8 cellular contexts compared by ENCODE assay signal in the genomic region with DNA sequence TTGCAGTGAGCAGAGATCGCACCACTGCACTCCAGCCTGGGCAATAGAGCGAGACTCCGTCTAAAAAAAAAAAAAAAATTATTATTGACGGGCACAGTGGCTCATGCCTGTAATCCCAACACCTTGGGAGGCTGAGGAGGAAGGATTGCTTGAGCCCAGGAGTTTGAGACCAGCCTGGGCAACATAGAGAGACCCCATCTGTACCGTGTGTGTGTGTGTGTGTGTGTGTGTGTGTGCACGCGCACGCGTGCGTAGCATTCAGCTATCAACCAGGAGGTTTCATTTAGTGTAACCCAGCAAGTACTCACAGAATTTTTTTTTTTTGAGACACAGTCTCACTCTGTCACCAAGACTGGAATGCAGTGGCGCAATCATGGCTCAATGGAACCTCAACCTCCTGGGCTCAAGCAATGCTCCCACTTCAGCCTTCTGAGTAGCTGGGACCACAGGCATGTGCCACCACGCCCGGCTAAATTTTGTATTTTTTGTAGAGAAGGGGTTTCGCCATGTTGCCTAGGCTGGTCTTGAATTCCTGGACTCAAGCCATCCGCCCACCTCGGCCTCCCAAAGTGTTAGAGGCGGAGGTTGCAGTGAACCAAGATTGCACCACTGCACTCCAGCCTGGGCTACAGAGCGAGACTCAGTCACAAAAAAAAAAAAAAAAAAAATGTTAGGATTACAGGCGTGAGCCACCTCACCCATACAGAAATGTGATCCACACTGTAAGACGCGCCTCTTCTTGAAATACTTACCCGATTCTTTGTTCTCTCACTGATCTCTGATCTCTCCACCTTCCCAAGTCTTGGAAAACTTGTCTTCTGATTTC. TPM values are rescaled to one million over a fixed set of nuclear protein-coding genes. Genes with fewer than 3 reads are reported as not detected.
DNase-seq lines count a peak whose midpoint lies in the region; ATAC-seq and TF ChIP-seq lines count a peak whose summit lies in the region.
"Not testable (repeated sequence)": the region's sequence is repeated elsewhere in the genome, so short reads cannot be mapped to it uniquely, and the experiment has no call there.

No MANE protein-coding gene starts in this region.

- DNase-seq in GF-D8 (lab: John Stamatoyannopoulos, UW) (peak; percentile 11), MV-4-11 (lab: John Stamatoyannopoulos, UW) (peak; percentile 86), choroid plexus epithelial cell (ENCODE audit: low read depth) (peak; percentile 42), gastrocnemius medialis (peak in 1 of 2 donors; percentile 62)
- not testable (repeated sequence) for DNase-seq in activated CD8-positive, alpha-beta T cell treated with anti-CD3 and anti-CD28 coated beads for 36 hours; heart left ventricle; vagina (ENCODE audit: extremely low spot score in 2 of 2)

- H3K9ac ChIP-seq in muscle layer of colon (ENCODE audit: low read length) = not testable (repeated sequence)

- peak overlapping the region in 11 of 12 donors; percentile 88 to 100 (median 96) for H3K27ac ChIP-seq in heart left ventricle
- H3K27ac ChIP-seq in muscle layer of colon (ENCODE audit: low read depth, low read length) = peak overlapping the region; percentile 77
- H3K27ac ChIP-seq in gastrocnemius medialis = peak overlapping the region; percentile 91 to 100 (median 96)
- peak overlapping the region; percentile 93 for H3K27ac ChIP-seq in vagina

- not testable (repeated sequence) for H3K27me3 Mint-ChIP-seq in activated CD8-positive, alpha-beta T cell treated with anti-CD3 and anti-CD28 coated beads for 36 hours

- TF ChIP-seq CTCF in activated CD8-positive, alpha-beta T cell treated with anti-CD3 and anti-CD28 coated beads for 36 hours (IDR thresholded peaks at IDR 0.05); choroid plexus epithelial cell (conservative IDR thresholded peaks at IDR 0.05; ENCODE audit: low read depth, low read length); heart left ventricle (IDR thresholded peaks at IDR 0.05); gastrocnemius medialis (IDR thresholded peaks at IDR 0.05 in 4 of 5, conservative IDR thresholded peaks at IDR 0.05 in 1 of 5); vagina (IDR thresholded peaks at IDR 0.05): not testable (repeated sequence)

- not testable (repeated sequence) for H3K27ac Mint-ChIP-seq in activated CD8-positive, alpha-beta T cell treated with anti-CD3 and anti-CD28 coated beads for 36 hours

- H3K9me3 ChIP-seq in heart left ventricle; muscle layer of colon (ENCODE audit: low read length); gastrocnemius medialis; vagina: not testable (repeated sequence)

- intact Hi-C loops in activated CD8-positive, alpha-beta T cell treated with anti-CD3 and anti-CD28 coated beads for 36 hours (cut with micrococcal nuclease) = loop anchor here (5.0 kb wide), 1 partner anchor 36 kb away; a partner anchor contains a TSS
- intact Hi-C loops in heart left ventricle (cut with DNase I) = loop anchor here in 7 of 10 donors (2.0 to 5.0 kb wide), 3 partner anchors 35 to 45 kb away; a partner anchor contains a TSS
- intact Hi-C loops in gastrocnemius medialis (cut with DNase I; ENCODE audit: low total_unique reads) = loop anchor here (2.0 kb wide), 3 partner anchors 37 to 95 kb away; a partner anchor contains a TSS
- intact Hi-C loops in vagina (cut with DNase I) = loop anchor here (5.0 kb wide), 1 partner anchor 36 kb away; a partner anchor contains a TSS

- not testable (repeated sequence) for TF ChIP-seq POLR2A in heart left ventricle (IDR thresholded peaks at IDR 0.05); gastrocnemius medialis (IDR thresholded peaks at IDR 0.05); vagina (IDR thresholded peaks at IDR 0.05)

- H3K27me3 ChIP-seq in heart left ventricle; muscle layer of colon (ENCODE audit: control insufficient read depth in 1 of 2, insufficient read depth in 2 of 2, low read length in 2 of 2); gastrocnemius medialis; vagina: not testable (repeated sequence)

- WGBS in heart left ventricle, 4 donors = 88 to 94% (median 93%) methylated on average over 22 of the region's 22 CpGs

- ATAC-seq in activated CD8-positive, alpha-beta T cell treated with anti-CD3 and anti-CD28 coated beads for 36 hours; heart left ventricle: not testable (repeated sequence)
- ATAC-seq in gastrocnemius medialis = peak; percentile 34 to 41

- H3K4me3 ChIP-seq in choroid plexus epithelial cell (ENCODE audit: low read depth, low read length); muscle layer of colon (ENCODE audit: low read depth in 1 of 2, low read length in 2 of 2); vagina: not testable (repeated sequence)
- H3K4me3 ChIP-seq in heart left ventricle (peak overlapping the region in 2 of 12 donors; percentile 52 to 66), gastrocnemius medialis (peak overlapping the region; percentile 60 to 75 (median 68))

- H3K4me1 ChIP-seq in heart left ventricle = peaks cover 0 to 22% (median 13%) of the 10 kb centered on the region in 12 donors
- H3K4me1 ChIP-seq in muscle layer of colon (ENCODE audit: insufficient read depth, low read length) = not testable (repeated sequence)
- H3K4me1 ChIP-seq in gastrocnemius medialis = peaks cover 24 to 29% of the 10 kb centered on the region in 2 donors
- H3K4me1 ChIP-seq in vagina = peaks cover 40% of the 10 kb centered on the region

- POLR2A ChIA-PET in activated CD8-positive, alpha-beta T cell treated with anti-CD3 and anti-CD28 coated beads for 36 hours (lab: Charles Lee) = interaction anchor here (1.3 kb wide), 1 partner anchor 10 kb away, joined by 4 read pairs; no protein-coding TSS in a partner anchor

- H3K36me3 Mint-ChIP-seq in activated CD8-positive, alpha-beta T cell treated with anti-CD3 and anti-CD28 coated beads for 36 hours (ENCODE audit: low read depth) = not testable (repeated sequence)

- not testable (repeated sequence) for H3K4me1 Mint-ChIP-seq in activated CD8-positive, alpha-beta T cell treated with anti-CD3 and anti-CD28 coated beads for 36 hours (ENCODE audit: low read depth)

- H3K9me3 Mint-ChIP-seq in activated CD8-positive, alpha-beta T cell treated with anti-CD3 and anti-CD28 coated beads for 36 hours = not testable (repeated sequence)

- H3K36me3 ChIP-seq in heart left ventricle; muscle layer of colon (ENCODE audit: insufficient read depth, low read length); gastrocnemius medialis; vagina: not testable (repeated sequence)

- in situ Hi-C loops in gastrocnemius medialis (cut with MboI; ENCODE audit: low sequenced_read_pairs in 4 of 4) = not testable (repeated sequence)

- H3K4me3 Mint-ChIP-seq in activated CD8-positive, alpha-beta T cell treated with anti-CD3 and anti-CD28 coated beads for 36 hours = peak overlapping the region; percentile 47

- CTCF ChIA-PET in activated CD8-positive, alpha-beta T cell treated with anti-CD3 and anti-CD28 coated beads for 36 hours (lab: Charles Lee) = interaction anchor here (1.0 to 5.4 kb wide), 4 partner anchors 8 to 291 kb away, joined by 3 to 56 read pairs (median 18); no protein-coding TSS in a partner anchor

RNA-seq across cellular contexts. Expression of a gene that starts 35.3 kb away (rescaled TPM):
- total RNA-seq in activated CD8-positive, alpha-beta T cell treated with anti-CD3 and anti-CD28 coated beads for 36 hours = 10 to 100 TPM; 17.7 to 20.8 TPM
- total RNA-seq in heart left ventricle = 10 to 100 TPM; 18.1 to 73.0 (median 44.3) TPM
- 10 to 100 TPM; 19.9 to 34.9 TPM for polyA plus RNA-seq in heart left ventricle
- 100 to 1,000 TPM; 245 to 391 (median 274) TPM for total RNA-seq in gastrocnemius medialis
- 128 TPM for total RNA-seq in vagina

RNA-seq across cellular contexts. Expression of a gene that starts 37.9 kb away (rescaled TPM):
- 10 to 100 TPM; 21.7 to 22.4 TPM for total RNA-seq in activated CD8-positive, alpha-beta T cell treated with anti-CD3 and anti-CD28 coated beads for 36 hours
- total RNA-seq in heart left ventricle = 10 to 100 TPM; 17.8 to 45.5 (median 29.7) TPM
- polyA plus RNA-seq in heart left ventricle = 10 to 100 TPM; 23.4 to 26.2 TPM
- 10 to 100 TPM; 11.0 to 33.6 (median 24.8) TPM for total RNA-seq in gastrocnemius medialis
- 24.6 TPM for total RNA-seq in vagina
